ENCODE assay signal across 8 cellular contexts in the genomic region with DNA sequence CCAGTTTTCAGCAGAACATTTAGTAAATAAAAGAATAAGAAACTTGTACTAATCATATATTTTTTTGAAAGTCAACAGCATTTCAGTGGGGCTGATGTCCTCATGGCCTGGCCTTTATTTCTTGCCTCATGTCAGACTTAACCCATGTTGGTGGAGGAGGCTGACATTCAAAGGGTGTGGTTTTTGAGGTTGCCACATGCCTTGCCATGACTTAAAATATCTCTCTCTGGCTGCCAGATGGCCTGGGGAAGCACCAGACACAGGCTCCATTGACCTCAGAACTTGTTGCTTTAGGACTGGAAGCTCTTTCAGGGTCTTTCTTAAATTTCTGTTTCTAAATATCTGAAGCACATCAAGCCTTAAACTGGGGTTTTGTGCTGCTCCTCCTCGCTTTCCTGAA. TPM values are rescaled to one million over a fixed set of nuclear protein-coding genes. Genes with fewer than 3 reads are reported as not detected.
DNase-seq lines count a peak whose midpoint lies in the region; ATAC-seq, FAIRE-seq and TF ChIP-seq lines count a peak whose summit lies in the region.

No MANE protein-coding gene starts in this region.

- no peak for TF ChIP-seq CTCF in DND-41 (IDR thresholded peaks at IDR 0.05; ENCODE audit: borderline replicate concordance, extremely low read depth, low read length, poor library complexity, severe bottlenecking)

- H3K4me1 ChIP-seq in DND-41 (ENCODE audit: insufficient read depth, low read length) (peaks cover 33% of the 10 kb centered on the region), skeletal muscle satellite cell (ENCODE audit: control insufficient read depth, insufficient read depth, low read length) (peaks cover 53% of the 10 kb centered on the region)

- H4K20me1 ChIP-seq in DND-41 (ENCODE audit: insufficient read depth, low read length), result no peaks in the 10 kb centered on the region

- H3K9me3 ChIP-seq in DND-41 (ENCODE audit: insufficient read depth, low read length, severe bottlenecking), result no peaks in the 10 kb centered on the region
- peaks cover 3% of the 10 kb centered on the region for H3K9me3 ChIP-seq in skeletal muscle satellite cell (replicated peaks; ENCODE audit: low read length)

- peak overlapping the region; percentile 58 for H3K27ac Mint-ChIP-seq in activated CD8-positive, alpha-beta T cell treated with anti-CD3 and anti-CD28 coated beads, Interleukin-2, amount 10 ng/mL, durations not matched to agents 7 days and 5 days

- H3K9ac ChIP-seq in DND-41 (ENCODE audit: low read depth, low read length), result peak overlapping the region; percentile 20; the same call in 1 of the 2 replicates
- H3K9ac ChIP-seq in skeletal muscle satellite cell (ENCODE audit: low read depth, low read length), result peak overlapping the region; percentile 66

- H3K79me2 ChIP-seq in DND-41 (ENCODE audit: insufficient read depth, low read length), result no peaks in the 10 kb centered on the region

- H3K36me3 Mint-ChIP-seq in activated CD8-positive, alpha-beta T cell treated with anti-CD3 and anti-CD28 coated beads, Interleukin-2, amount 10 ng/mL, durations not matched to agents 7 days and 5 days (ENCODE audit: low read depth), result peaks cover 13% of the 10 kb centered on the region

- DNase-seq in DND-41, result peak; percentile 88
- peak; percentile 79 for DNase-seq in activated CD8-positive, alpha-beta T cell treated with anti-CD3 and anti-CD28 coated beads, Interleukin-2, amount 10 ng/mL, durations not matched to agents 7 days and 5 days
- no peak for DNase-seq in urothelium cell line (ENCODE audit: low spot score)
- no peak for DNase-seq in NCI-H345 (lab: John Stamatoyannopoulos, UW)
- DNase-seq in HUDEP-2 (lab: John Stamatoyannopoulos, UW; ENCODE audit: unreplicated experiment in 76 of 76), result no peak

- CTCF ChIA-PET in activated CD8-positive, alpha-beta T cell treated with anti-CD3 and anti-CD28 coated beads, Interleukin-2, amount 10 ng/mL, durations not matched to agents 7 days and 5 days (lab: Charles Lee), result interaction anchor here (0.8 kb wide), 2 partner anchors 17 to 196 kb away, joined by 3 to 4 read pairs; no protein-coding TSS in a partner anchor

- peak overlapping the region; percentile 16 for H3K4me3 Mint-ChIP-seq in activated CD8-positive, alpha-beta T cell treated with anti-CD3 and anti-CD28 coated beads, Interleukin-2, amount 10 ng/mL, durations not matched to agents 7 days and 5 days

- H3K9me3 Mint-ChIP-seq in activated CD8-positive, alpha-beta T cell treated with anti-CD3 and anti-CD28 coated beads, Interleukin-2, amount 10 ng/mL, durations not matched to agents 7 days and 5 days (ENCODE audit: insufficient read depth), result peaks cover 8% of the 10 kb centered on the region

- H3K4me3 ChIP-seq in DND-41 (ENCODE audit: low read depth in 1 of 2, low read length in 2 of 2) (no peak overlapping the region), skeletal muscle satellite cell (ENCODE audit: low read length) (no peak overlapping the region)

- H2AFZ ChIP-seq in DND-41 (ENCODE audit: low read depth, low read length), result no peak overlapping the region

- H3K27me3 ChIP-seq in DND-41 (ENCODE audit: insufficient read depth, low read length, poor library complexity) (no peaks in the 10 kb centered on the region), skeletal muscle satellite cell (ENCODE audit: control insufficient read depth, insufficient read depth, low read length) (no peaks in the 10 kb centered on the region)

- no peaks in the 10 kb centered on the region for H3K27me3 Mint-ChIP-seq in activated CD8-positive, alpha-beta T cell treated with anti-CD3 and anti-CD28 coated beads, Interleukin-2, amount 10 ng/mL, durations not matched to agents 7 days and 5 days (ENCODE audit: low read depth)

- no peak for FAIRE-seq in urothelium cell line (lab: Jason Lieb, UNC)

- ATAC-seq in DND-41 (ENCODE audit: insufficient read depth, low read depth) (peak; percentile 100), GM19397 (IDR thresholded peaks at IDR 0.05; ENCODE audit: unreplicated experiment) (peak; percentile 98), HG03342 (IDR thresholded peaks at IDR 0.05; ENCODE audit: unreplicated experiment) (peak; percentile 100)
- peak; percentile 94 for ATAC-seq in activated CD8-positive, alpha-beta T cell treated with anti-CD3 and anti-CD28 coated beads, Interleukin-2, amount 10 ng/mL, durations not matched to agents 7 days and 5 days

- peak overlapping the region; percentile 71 for H3K27ac ChIP-seq in DND-41 (ENCODE audit: low read length)

- H3K4me1 Mint-ChIP-seq in activated CD8-positive, alpha-beta T cell treated with anti-CD3 and anti-CD28 coated beads, Interleukin-2, amount 10 ng/mL, durations not matched to agents 7 days and 5 days (ENCODE audit: low read depth), result peaks cover 25% of the 10 kb centered on the region

- 0 out of 2 replicates have a peak overlapping the region, but pooled peaks have one; percentile 6 for H3K4me2 ChIP-seq in DND-41 (ENCODE audit: insufficient read depth, low read length)
- no peak overlapping the region for H3K4me2 ChIP-seq in skeletal muscle satellite cell (ENCODE audit: low read length)

- POLR2A ChIA-PET in activated CD8-positive, alpha-beta T cell treated with anti-CD3 and anti-CD28 coated beads, Interleukin-2, amount 10 ng/mL, durations not matched to agents 7 days and 5 days (lab: Charles Lee), result no interaction called here

- H3K36me3 ChIP-seq in DND-41 (ENCODE audit: insufficient read depth, low read length), result no peaks in the 10 kb centered on the region
- no peaks in the 10 kb centered on the region for H3K36me3 ChIP-seq in skeletal muscle satellite cell (ENCODE audit: insufficient read depth, low read length)

RNA-seq across cellular contexts. Expression of a gene that starts 32.5 kb away (rescaled TPM):
- total RNA-seq in activated CD8-positive, alpha-beta T cell treated with anti-CD3 and anti-CD28 coated beads, Interleukin-2, amount 10 ng/mL, durations not matched to agents 7 days and 5 days, result 10 to 100 TPM; 25.6 to 27.2 TPM
- not detected in 2 replicates for total RNA-seq in skeletal muscle satellite cell (2012; rRNA removed)

Comparison
In these comparisons a context has a peak if more than half of its experiments do, and no peak if none do; other contexts are left out.
1. DNase-seq: peak in DND-41 (single experiment) and activated CD8-positive, alpha-beta T cell treated with anti-CD3 and anti-CD28 coated beads, Interleukin-2, amount 10 ng/mL, durations not matched to agents 7 days and 5 days (single experiment); none in urothelium cell line (single experiment), NCI-H345 (single experiment) and HUDEP-2 (0 of 76).
2. Peak in every context shown above with its lines, with median percentiles within 50 percentile points of each other: ATAC-seq.